In genomic region chrX:34338046-34338445, GRCh38 we compare ENCODE assay signal across 27 cellular contexts.
"Had no signal": no experiment of that assay in that cellular context is flagged by ENCODE, and none has a peak within 500 bp of the region (broad histone marks: within the 10 kb centered on the region; RNA-seq: fewer than 3 reads in every experiment).

No MANE protein-coding gene starts in this region.

- H3K9ac ChIP-seq: parathyroid adenoma had no signal

- H3K27ac ChIP-seq: esophagus squamous epithelium, neutrophil, parathyroid adenoma, stomach, thyroid gland, vagina had no signal

- H3K79me2 ChIP-seq: parathyroid adenoma had no signal

- H3K36me3 Mint-ChIP-seq: memory B cell; natural killer cell treated with Interleukin-12 subunit alpha and Interleukin-12 subunit beta and Interleukin-15 and Interleukin-18, amount 100 ng/mL, for 72 hours had no signal

- H3K4me1 Mint-ChIP-seq: memory B cell had no signal

- H3K4me1 ChIP-seq: esophagus squamous epithelium, parathyroid adenoma, stomach, thyroid gland, vagina had no signal

- FAIRE-seq: endometrium, keratinocyte had no signal

- H2AFZ ChIP-seq: parathyroid adenoma had no signal

- H3K9me3 ChIP-seq: esophagus squamous epithelium, neutrophil, stomach, thyroid gland, vagina had no signal

- DNase-seq: cortex of kidney; effector memory CD8-positive, alpha-beta T cell; erythroblast; esophagus squamous epithelium; foreskin melanocyte; head of caudate nucleus; stimulated activated CD4-positive, alpha-beta T cell treated with anti-CD3 and anti-CD28 coated beads, Interleukin-12 subunit alpha, Interleukin-12 subunit beta, amount 100 ng/mL, for 4 hours; stimulated activated CD4-positive, alpha-beta T cell treated with anti-CD3 and anti-CD28 coated beads, Interleukin-1b, Interleukin-23, amount 100 ng/mL, for 48 hours; stimulated activated CD4-positive, alpha-beta T cell treated with anti-CD3 and anti-CD28 coated beads, Interleukin-4, amount 100 ng/mL, for 1 hour; stimulated activated CD8-positive, alpha-beta memory T cell treated with anti-CD3 and anti-CD28 coated beads, Interleukin-4, amount 100 ng/mL, for 48 hours; stimulated activated naive CD4-positive, alpha-beta T cell treated with Interleukin-2 at 50 U/mL for 16 hours; stomach; thyroid gland; trophoblast cell had no signal

- H3K27ac Mint-ChIP-seq: effector memory CD8-positive, alpha-beta T cell; memory B cell; natural killer cell treated with Interleukin-12 subunit alpha and Interleukin-12 subunit beta and Interleukin-15 and Interleukin-18, amount 100 ng/mL, for 72 hours; progenitor cell of endocrine pancreas had no signal

- H3K4me2 ChIP-seq: smooth muscle cell had no signal

- H3K27me3 ChIP-seq: neutrophil, stomach, thyroid gland, vagina had no signal

- H3K4me3 ChIP-seq: esophagus squamous epithelium, lung, smooth muscle cell, stomach, thyroid gland, vagina had no signal

- H3K4me3 Mint-ChIP-seq: effector memory CD8-positive, alpha-beta T cell; memory B cell; natural killer cell treated with Interleukin-12 subunit alpha and Interleukin-12 subunit beta and Interleukin-15 and Interleukin-18, amount 100 ng/mL, for 72 hours; neural crest cell had no signal

- H3K27me3 Mint-ChIP-seq: effector memory CD8-positive, alpha-beta T cell; memory B cell; natural killer cell treated with Interleukin-12 subunit alpha and Interleukin-12 subunit beta and Interleukin-15 and Interleukin-18, amount 100 ng/mL, for 72 hours; progenitor cell of endocrine pancreas had no signal

- ATAC-seq: effector memory CD8-positive, alpha-beta T cell; left lobe of liver; natural killer cell treated with Interleukin-12 subunit alpha and Interleukin-12 subunit beta and Interleukin-15 and Interleukin-18, amount 100 ng/mL, for 72 hours; sciatic nerve had no signal

- H3K36me3 ChIP-seq: esophagus squamous epithelium, neutrophil, stomach, thyroid gland, vagina had no signal
